29 cellular contexts compared by ENCODE assay signal in the genomic region with DNA sequence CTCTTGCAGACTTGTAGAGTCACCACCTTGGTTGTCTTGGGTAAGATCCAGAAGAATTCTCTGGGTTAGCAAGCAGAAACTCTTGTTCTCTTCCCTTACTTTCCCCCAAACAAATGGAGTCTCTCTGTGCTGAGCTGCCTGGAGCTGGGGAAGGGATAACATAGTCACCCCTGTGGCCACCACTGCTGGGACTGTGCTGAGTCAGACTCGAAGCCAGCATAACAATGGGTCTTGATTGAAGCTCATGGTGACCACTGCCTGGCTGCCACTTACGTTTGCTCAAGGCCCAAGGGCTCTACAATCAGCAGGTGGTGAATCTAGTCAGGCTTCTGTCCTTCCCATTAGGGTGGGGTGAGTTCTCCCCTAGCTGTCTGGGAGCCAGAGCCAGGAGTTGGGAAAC. TPM values are rescaled to one million over a fixed set of nuclear protein-coding genes. Genes with fewer than 3 reads are reported as not detected.
DNase-seq lines count a peak whose midpoint lies in the region; ATAC-seq, FAIRE-seq and TF ChIP-seq lines count a peak whose summit lies in the region.
"Had no signal": no experiment of that assay in that cellular context is flagged by ENCODE, and none has a peak within 500 bp of the region (broad histone marks: within the 10 kb centered on the region; RNA-seq: fewer than 3 reads in every experiment).

No MANE protein-coding gene starts in this region.

- FAIRE-seq in kidney (lab: Jason Lieb, UNC), result no peak
- FAIRE-seq: D721Med, endometrium, GM18507 had no signal

- no peaks in the 10 kb centered on the region; the same call in 1 of the 2 replicates for H3K9me3 ChIP-seq in NT2/D1 (ENCODE audit: insufficient read depth, low read length)
- H3K9me3 ChIP-seq in CD8-positive, alpha-beta T cell (ENCODE audit: low read length), result no peaks in the 10 kb centered on the region
- H3K9me3 ChIP-seq in kidney (ENCODE audit: control insufficient read depth in 1 of 2, low read length in 2 of 2), result no peaks in the 10 kb centered on the region
- H3K9me3 ChIP-seq: ovary, stomach, upper lobe of left lung had no signal

- no peak for TF ChIP-seq CTCF in CD8-positive, alpha-beta T cell (IDR thresholded peaks at IDR 0.05)
- no peak for TF ChIP-seq CTCF in kidney (IDR thresholded peaks at IDR 0.05; ENCODE audit: borderline replicate concordance, extremely low read depth, insufficient read depth)

- no peak overlapping the region for H3K4me3 ChIP-seq in NT2/D1 (ENCODE audit: insufficient read length, low read depth)
- H3K4me3 ChIP-seq in CD8-positive, alpha-beta T cell (ENCODE audit: low read depth, low read length), result no peak overlapping the region
- no peak overlapping the region for H3K4me3 ChIP-seq in kidney (ENCODE audit: low read length in 2 of 2)
- H3K4me3 ChIP-seq: BLaER1, ovary, stomach, upper lobe of left lung had no signal

- CTCF ChIA-PET in CD8-positive, alpha-beta T cell (lab: Charles Lee), result interaction anchor here (1.0 kb wide), 1 partner anchor 16 kb away, joined by 3 read pairs; no protein-coding TSS in a partner anchor

- no peaks in the 10 kb centered on the region for H3K27me3 ChIP-seq in NT2/D1 (ENCODE audit: insufficient read depth, insufficient read length)
- no peaks in the 10 kb centered on the region for H3K27me3 ChIP-seq in CD8-positive, alpha-beta T cell (ENCODE audit: insufficient read depth, low read length)
- H3K27me3 ChIP-seq: BLaER1, ovary, stomach, upper lobe of left lung had no signal

- ATAC-seq in activated naive CD8-positive, alpha-beta T cell treated with anti-CD3 and anti-CD28 coated beads, Interleukin-2, amount 50 U/mL, for 24 hours, result no peak
- no peak for ATAC-seq in CD8-positive, alpha-beta T cell
- ATAC-seq: natural killer cell treated with Interleukin-12 subunit alpha and Interleukin-12 subunit beta and Interleukin-15 and Interleukin-18, amount 100 ng/mL, for 72 hours; sciatic nerve had no signal

- H3K36me3 Mint-ChIP-seq in activated naive CD8-positive, alpha-beta T cell treated with anti-CD3 and anti-CD28 coated beads for 36 hours, result peaks cover 22% of the 10 kb centered on the region
- peaks cover 18% of the 10 kb centered on the region for H3K36me3 Mint-ChIP-seq in activated naive CD8-positive, alpha-beta T cell treated with anti-CD3 and anti-CD28 coated beads, Interleukin-2, amount 50 U/mL, for 24 hours (ENCODE audit: low read depth)
- peaks cover 17% of the 10 kb centered on the region for H3K36me3 Mint-ChIP-seq in CD8-positive, alpha-beta T cell
- H3K36me3 Mint-ChIP-seq: natural killer cell treated with Interleukin-12 subunit alpha and Interleukin-12 subunit beta and Interleukin-15 and Interleukin-18, amount 100 ng/mL, for 72 hours had no signal

- H3K9ac ChIP-seq in NT2/D1 (ENCODE audit: insufficient read length, low read depth) (no peak overlapping the region), kidney (ENCODE audit: low read length in 2 of 2) (no peak overlapping the region)
- H3K9ac ChIP-seq: BLaER1 had no signal

- DNase-seq in activated naive CD8-positive, alpha-beta T cell treated with anti-CD3 and anti-CD28 coated beads for 36 hours, result no peak
- no peak for DNase-seq in activated naive CD8-positive, alpha-beta T cell treated with anti-CD3 and anti-CD28 coated beads, Interleukin-2, amount 50 U/mL, for 24 hours
- DNase-seq in NT2/D1 (ENCODE audit: low read depth, low spot score) (peak; percentile 30), ecto neural progenitor cell (ENCODE audit: low spot score) (peak; percentile 19), stromal cell of bone marrow (ENCODE audit: low read depth) (peak; percentile 17), NCI-H2107 (lab: John Stamatoyannopoulos, UW) (no peak), kidney (no peak)
- DNase-seq in CD8-positive, alpha-beta T cell, result no peak
- DNase-seq: activated B cell treated with CpG ODN at 0.5 μM for 24 hours; activated CD4-positive, alpha-beta T cell treated with anti-CD3 and anti-CD28 coated beads, Interleukin-2, amount 50 U/mL, for 4 hours; activated CD8-positive, alpha-beta memory T cell treated with anti-CD3 and anti-CD28 coated beads, Interleukin-2, amount 50 U/mL, for 4 hours; activated naive CD8-positive, alpha-beta T cell treated with anti-CD3 and anti-CD28 coated beads, Interleukin-2, amount 10 ng/mL, durations not matched to agents 7 days and 5 days; cortex of kidney; head of caudate nucleus; HFFc6; NCI-H1417; ovary; stimulated activated CD4-positive, alpha-beta T cell treated with anti-CD3 and anti-CD28 coated beads, Interleukin-15, amount 100 ng/mL, for 24 hours; stomach; T-helper 9 cell; upper lobe of left lung had no signal

- intact Hi-C loops in CD8-positive, alpha-beta T cell (cut with DNase I, micrococcal nuclease), result no loop called here
- intact Hi-C loops in kidney (cut with DNase I), result no loop called here

- H3K9me3 Mint-ChIP-seq in activated naive CD8-positive, alpha-beta T cell treated with anti-CD3 and anti-CD28 coated beads for 36 hours, result no peaks in the 10 kb centered on the region
- H3K9me3 Mint-ChIP-seq in activated naive CD8-positive, alpha-beta T cell treated with anti-CD3 and anti-CD28 coated beads, Interleukin-2, amount 50 U/mL, for 24 hours, result no peaks in the 10 kb centered on the region
- no peaks in the 10 kb centered on the region for H3K9me3 Mint-ChIP-seq in CD8-positive, alpha-beta T cell
- H3K9me3 Mint-ChIP-seq: activated B cell treated with CpG ODN at 0.5 μM for 24 hours; activated T-helper 2 cell treated with anti-CD3 and anti-CD28 coated beads, Interferon-gamma antibody, Interleukin-2, Interleukin-4, amounts not matched to agents 10 μg/mL and 5 μg/mL and 100 μg/mL, durations not matched to agents 14 hours and 24 hours and 36 hours; HFFc6; natural killer cell treated with Interleukin-12 subunit alpha and Interleukin-12 subunit beta and Interleukin-15 and Interleukin-18, amount 100 ng/mL, for 72 hours had no signal

- no peaks in the 10 kb centered on the region for H3K4me1 ChIP-seq in NT2/D1 (ENCODE audit: insufficient read depth, insufficient read length)
- H3K4me1 ChIP-seq in CD8-positive, alpha-beta T cell (ENCODE audit: insufficient read depth, low read length), result no peaks in the 10 kb centered on the region
- H3K4me1 ChIP-seq in kidney (ENCODE audit: control insufficient read depth in 1 of 2, insufficient read depth in 1 of 2, low read depth in 1 of 2, low read length in 2 of 2), result no peaks in the 10 kb centered on the region
- H3K4me1 ChIP-seq: upper lobe of left lung had no signal

- POLR2A ChIA-PET in CD8-positive, alpha-beta T cell (lab: Charles Lee), result no interaction called here

- peaks cover 19% of the 10 kb centered on the region for H3K4me1 Mint-ChIP-seq in activated naive CD8-positive, alpha-beta T cell treated with anti-CD3 and anti-CD28 coated beads for 36 hours
- peaks cover 34% of the 10 kb centered on the region for H3K4me1 Mint-ChIP-seq in activated naive CD8-positive, alpha-beta T cell treated with anti-CD3 and anti-CD28 coated beads, Interleukin-2, amount 50 U/mL, for 24 hours
- H3K4me1 Mint-ChIP-seq in CD8-positive, alpha-beta T cell (ENCODE audit: low read depth), result peaks cover 16% of the 10 kb centered on the region

- no peak overlapping the region for H3K27ac ChIP-seq in CD8-positive, alpha-beta T cell (ENCODE audit: low read depth, low read length)
- H3K27ac ChIP-seq in kidney (ENCODE audit: low read depth in 2 of 2, low read length in 2 of 2), result no peak overlapping the region
- H3K27ac ChIP-seq: BLaER1, ovary, stomach, upper lobe of left lung had no signal

- no peaks in the 10 kb centered on the region for H3K27me3 Mint-ChIP-seq in activated naive CD8-positive, alpha-beta T cell treated with anti-CD3 and anti-CD28 coated beads for 36 hours
- H3K27me3 Mint-ChIP-seq in activated naive CD8-positive, alpha-beta T cell treated with anti-CD3 and anti-CD28 coated beads, Interleukin-2, amount 50 U/mL, for 24 hours, result no peaks in the 10 kb centered on the region
- no peaks in the 10 kb centered on the region for H3K27me3 Mint-ChIP-seq in CD8-positive, alpha-beta T cell (ENCODE audit: low read depth)
- H3K27me3 Mint-ChIP-seq: activated B cell treated with CpG ODN at 0.5 μM for 24 hours; activated naive CD8-positive, alpha-beta T cell treated with anti-CD3 and anti-CD28 coated beads, Interleukin-2, amount 10 ng/mL, durations not matched to agents 7 days and 5 days; natural killer cell treated with Interleukin-12 subunit alpha and Interleukin-12 subunit beta and Interleukin-15 and Interleukin-18, amount 100 ng/mL, for 72 hours had no signal

- H3K27ac Mint-ChIP-seq in activated naive CD8-positive, alpha-beta T cell treated with anti-CD3 and anti-CD28 coated beads for 36 hours, result peak overlapping the region; percentile 2
- H3K27ac Mint-ChIP-seq in activated naive CD8-positive, alpha-beta T cell treated with anti-CD3 and anti-CD28 coated beads, Interleukin-2, amount 50 U/mL, for 24 hours, result no peak overlapping the region
- H3K27ac Mint-ChIP-seq in CD8-positive, alpha-beta T cell, result no peak overlapping the region
- H3K27ac Mint-ChIP-seq: activated B cell treated with CpG ODN at 0.5 μM for 24 hours; activated naive CD8-positive, alpha-beta T cell treated with anti-CD3 and anti-CD28 coated beads, Interleukin-2, amount 10 ng/mL, durations not matched to agents 7 days and 5 days; activated T-helper 2 cell treated with anti-CD3 and anti-CD28 coated beads, Interferon-gamma antibody, Interleukin-2, Interleukin-4, amounts not matched to agents 10 μg/mL and 5 μg/mL and 100 μg/mL, durations not matched to agents 14 hours and 24 hours and 36 hours; HFFc6; natural killer cell treated with Interleukin-12 subunit alpha and Interleukin-12 subunit beta and Interleukin-15 and Interleukin-18, amount 100 ng/mL, for 72 hours had no signal

- peaks cover 5% of the 10 kb centered on the region for H3K36me3 ChIP-seq in NT2/D1 (ENCODE audit: insufficient read depth, insufficient read length, low read length)
- no peaks in the 10 kb centered on the region for H3K36me3 ChIP-seq in CD8-positive, alpha-beta T cell (ENCODE audit: insufficient read depth, low read length)
- no peaks in the 10 kb centered on the region for H3K36me3 ChIP-seq in kidney (ENCODE audit: control insufficient read depth in 1 of 2, insufficient read depth in 2 of 2, low read length in 2 of 2)
- H3K36me3 ChIP-seq: ovary, upper lobe of left lung had no signal

- H3K4me3 Mint-ChIP-seq in activated naive CD8-positive, alpha-beta T cell treated with anti-CD3 and anti-CD28 coated beads for 36 hours, result no peak overlapping the region
- H3K4me3 Mint-ChIP-seq in activated naive CD8-positive, alpha-beta T cell treated with anti-CD3 and anti-CD28 coated beads, Interleukin-2, amount 50 U/mL, for 24 hours, result no peak overlapping the region
- H3K4me3 Mint-ChIP-seq in CD8-positive, alpha-beta T cell, result no peak overlapping the region
- H3K4me3 Mint-ChIP-seq: activated B cell treated with CpG ODN at 0.5 μM for 24 hours; activated naive CD8-positive, alpha-beta T cell treated with anti-CD3 and anti-CD28 coated beads, Interleukin-2, amount 10 ng/mL, durations not matched to agents 7 days and 5 days; HFFc6; natural killer cell treated with Interleukin-12 subunit alpha and Interleukin-12 subunit beta and Interleukin-15 and Interleukin-18, amount 100 ng/mL, for 72 hours had no signal

RNA-seq across cellular contexts. Expression of a gene that starts 15.4 kb away (rescaled TPM):
- total RNA-seq in activated naive CD8-positive, alpha-beta T cell treated with anti-CD3 and anti-CD28 coated beads for 36 hours, result not detected
- not detected for total RNA-seq in CD8-positive, alpha-beta T cell
- 0.57 TPM for total RNA-seq in kidney
- 0.24 TPM for polyA plus RNA-seq in kidney (ENCODE audit: insufficient read depth, low read depth, low replicate concordance)
- total RNA-seq: activated B cell treated with CpG ODN at 0.5 μM for 24 hours; activated naive CD8-positive, alpha-beta T cell treated with anti-CD3 and anti-CD28 coated beads, Interleukin-2, amount 10 ng/mL, durations not matched to agents 7 days and 5 days; activated T-helper 2 cell treated with anti-CD3 and anti-CD28 coated beads, Interferon-gamma antibody, Interleukin-2, Interleukin-4, amounts not matched to agents 10 μg/mL and 5 μg/mL and 100 μg/mL, durations not matched to agents 14 hours and 24 hours and 36 hours; HFFc6; natural killer cell treated with Interleukin-12 subunit alpha and Interleukin-12 subunit beta and Interleukin-15 and Interleukin-18, amount 100 ng/mL, for 72 hours; NCI-H460 had no signal

RNA-seq across cellular contexts. Expression of a gene that starts 33.2 kb away (rescaled TPM):
- 10 to 100 TPM; 15.2 to 15.9 TPM for total RNA-seq in activated naive CD8-positive, alpha-beta T cell treated with anti-CD3 and anti-CD28 coated beads for 36 hours
- total RNA-seq in CD8-positive, alpha-beta T cell, result 1 to 10 TPM; 4.7 to 5.4 TPM
- 6.6 TPM for total RNA-seq in kidney
- 4.0 TPM for polyA plus RNA-seq in kidney (ENCODE audit: insufficient read depth, low read depth, low replicate concordance)

Comparison
In these comparisons a context has a peak if more than half of its experiments do, and no peak if none do; other contexts are left out.
1. DNase-seq: peak in NT2/D1 (single experiment), ecto neural progenitor cell (single experiment) and stromal cell of bone marrow (single experiment); none in activated naive CD8-positive, alpha-beta T cell treated with anti-CD3 and anti-CD28 coated beads for 36 hours (single experiment), activated naive CD8-positive, alpha-beta T cell treated with anti-CD3 and anti-CD28 coated beads, Interleukin-2, amount 50 U/mL, for 24 hours (single experiment), CD8-positive, alpha-beta T cell (0 of 7), NCI-H2107 (single experiment) and kidney (single experiment).